ENCODE assay signal across 8 cellular contexts in genomic region chr19:54364775-54365257, GRCh38. TPM values are rescaled to one million over a fixed set of nuclear protein-coding genes. Genes with fewer than 3 reads are reported as not detected.
A peak's percentile ranks its signal among the peaks of the same experiment; 100 is the strongest.
DNase-seq lines count a peak whose midpoint lies in the region; TF ChIP-seq lines count a peak whose summit lies in the region.

Gene LAIR1, minus strand, starts transcription at chr19:54364931. Its CDS starts 127 bp downstream, at chr19:54364804.

- CTCF ChIA-PET in RWPE1 (lab: Yijun Ruan, JAX), result no interaction called here

- POLR2A ChIA-PET in RWPE1 (lab: Yijun Ruan, JAX; ENCODE audit: low non-redundant PET), result no interaction called here

- no peaks in the 10 kb centered on the region for H3K79me2 ChIP-seq in hepatocyte

- peaks cover 4% of the 10 kb centered on the region for H3K27me3 Mint-ChIP-seq in IgD-negative memory B cell

- TF ChIP-seq POLR2A in esophagus muscularis mucosa (IDR thresholded peaks at IDR 0.05; ENCODE audit: low read depth) (peak; percentile 18), thyroid gland (IDR thresholded peaks at IDR 0.05) (no peak)

- no peaks in the 10 kb centered on the region for H3K4me1 ChIP-seq in esophagus muscularis mucosa
- H3K4me1 ChIP-seq in hepatocyte (ENCODE audit: insufficient read depth), result no peaks in the 10 kb centered on the region
- H3K4me1 ChIP-seq in thyroid gland, result no peaks in the 10 kb centered on the region

- H3K4me1 Mint-ChIP-seq in IgD-negative memory B cell, result peaks cover 36 to 48% (median 37%) of the 10 kb centered on the region in 3 donors

- intact Hi-C loops in esophagus muscularis mucosa (cut with DNase I), result no loop called here
- intact Hi-C loops in thyroid gland (cut with DNase I), result no loop called here

- H3K36me3 Mint-ChIP-seq in IgD-negative memory B cell, result peaks cover 4% of the 10 kb centered on the region

- H3K4me3 ChIP-seq in esophagus muscularis mucosa (peak within 1 kb of the TSS; percentile 19 to 45 (median 31)), hepatocyte (no peak within 1 kb of the TSS), thyroid gland (replicated peaks in 1 of 3) (no peak within 1 kb of the TSS)

- H4K20me1 ChIP-seq in hepatocyte (ENCODE audit: insufficient read depth, poor library complexity, severe bottlenecking), result no peaks in the 10 kb centered on the region

- peak within 1 kb of the TSS; percentile 74 to 86 (median 76) for H3K27ac Mint-ChIP-seq in IgD-negative memory B cell

- peak within 1 kb of the TSS in 3 of 4 donors; percentile 48 to 52 (median 49) for H3K27ac ChIP-seq in esophagus muscularis mucosa (replicated peaks in 1 of 4)
- no peak within 1 kb of the TSS for H3K27ac ChIP-seq in RWPE1
- H3K27ac ChIP-seq in hepatocyte, result no peak within 1 kb of the TSS
- no peak within 1 kb of the TSS for H3K27ac ChIP-seq in thyroid gland

- peak within 1 kb of the TSS; percentile 82 to 93 (median 88) for H3K4me3 Mint-ChIP-seq in IgD-negative memory B cell

- TF ChIP-seq CTCF in esophagus muscularis mucosa (IDR thresholded peaks at IDR 0.05) (no peak), RWPE1 (conservative IDR thresholded peaks at IDR 0.05; ENCODE audit: low read depth) (no peak), hepatocyte (IDR thresholded peaks at IDR 0.05; ENCODE audit: poor library complexity) (no peak), thyroid gland (IDR thresholded peaks at IDR 0.05) (no peak)

- WGBS in esophagus muscularis mucosa, result 61% methylated on average over 10 of the region's 13 CpGs
- 81% methylated on average over 13 of the region's 13 CpGs for WGBS in hepatocyte (ENCODE audit: low lambda C conversion rate, missing lambda C conversion rate)
- WGBS in thyroid gland, 2 donors, result 60 to 70% methylated on average over 10 to 13 of the region's 13 CpGs

- DNase-seq in activated CD4-positive, alpha-beta T cell treated with anti-CD3 and anti-CD28 coated beads, Interleukin-2, amount 50 U/mL, for 48 hours, result peak; percentile 62 to 70
- no peak for DNase-seq in esophagus muscularis mucosa (ENCODE audit: extremely low spot score)
- DNase-seq in stimulated activated CD4-positive, alpha-beta T cell treated with anti-CD3 and anti-CD28 coated beads, Interleukin-15, amount 100 ng/mL, for 24 hours, result peak; percentile 73
- no peak for DNase-seq in NCI-H510A treated with DMSO at 0.1 percent for 48 hours (lab: John Stamatoyannopoulos, UW)
- DNase-seq in RWPE1 (ENCODE audit: low spot score), result no peak
- no peak for DNase-seq in hepatocyte (ENCODE audit: low spot score)
- DNase-seq in thyroid gland, result no peak

- H3K4me2 ChIP-seq in hepatocyte, result no peak within 1 kb of the TSS

- H2AFZ ChIP-seq in hepatocyte, result no peak within 1 kb of the TSS

- H3K36me3 ChIP-seq in esophagus muscularis mucosa, result no peaks in the 10 kb centered on the region
- H3K36me3 ChIP-seq in hepatocyte (replicated peaks; ENCODE audit: insufficient read depth, low read depth), result no peaks in the 10 kb centered on the region
- no peaks in the 10 kb centered on the region for H3K36me3 ChIP-seq in thyroid gland

- H3K9me3 Mint-ChIP-seq in IgD-negative memory B cell, result no peaks in the 10 kb centered on the region

- peaks cover 0 to 16% (median 0%) of the 10 kb centered on the region in 4 donors for H3K27me3 ChIP-seq in esophagus muscularis mucosa
- no peaks in the 10 kb centered on the region for H3K27me3 ChIP-seq in hepatocyte
- H3K27me3 ChIP-seq in thyroid gland, result no peaks in the 10 kb centered on the region

- no peaks in the 10 kb centered on the region for H3K9me3 ChIP-seq in esophagus muscularis mucosa
- no peaks in the 10 kb centered on the region for H3K9me3 ChIP-seq in hepatocyte (ENCODE audit: low read depth)
- H3K9me3 ChIP-seq in thyroid gland, result no peaks in the 10 kb centered on the region

- no peaks in the 10 kb centered on the region for H3K9me2 ChIP-seq in hepatocyte (replicated peaks; ENCODE audit: insufficient read depth)

- TF ChIP-seq EP300 in esophagus muscularis mucosa (IDR thresholded peaks at IDR 0.05), result no peak

RNA-seq across cellular contexts. Expression of gene LAIR1, which starts in this region (rescaled TPM):
- 59.1 TPM for polyA plus RNA-seq in IgD-negative memory B cell
- total RNA-seq in esophagus muscularis mucosa, result 10 to 100 TPM in 3 of 4 donors, 1 to 10 TPM in 1; 7.6 to 23.4 (median 13.0) TPM
- total RNA-seq in hepatocyte, result 0.20 and 3.9 TPM in 2 replicates
- 1.8 and 2.2 TPM in 2 replicates for polyA plus RNA-seq in hepatocyte
- 10 to 100 TPM in 2 of 4 donors, 1 to 10 TPM in 2; 3.1 to 14.5 (median 8.7) TPM for total RNA-seq in thyroid gland

Comparison
In these comparisons a context has a peak if more than half of its experiments do, and no peak if none do; other contexts are left out.
1. RNA of gene LAIR1 (polyA plus RNA-seq): 59.1 TPM in IgD-negative memory B cell (single experiment); 1.8 to 2.2 TPM in hepatocyte; every median in the first group is over 10 times any median in the second.
2. DNase-seq: peak in activated CD4-positive, alpha-beta T cell treated with anti-CD3 and anti-CD28 coated beads, Interleukin-2, amount 50 U/mL, for 48 hours (2 of 2) and stimulated activated CD4-positive, alpha-beta T cell treated with anti-CD3 and anti-CD28 coated beads, Interleukin-15, amount 100 ng/mL, for 24 hours (single experiment); none in esophagus muscularis mucosa (single experiment), NCI-H510A treated with DMSO at 0.1 percent for 48 hours (single experiment), RWPE1 (single experiment), hepatocyte (single experiment) and thyroid gland (0 of 2).
3. H3K27ac ChIP-seq: peak in esophagus muscularis mucosa (3 of 4); none in RWPE1 (single experiment), hepatocyte (single experiment) and thyroid gland (0 of 3).
4. H3K4me3 ChIP-seq: peak in esophagus muscularis mucosa (4 of 4); none in hepatocyte (single experiment) and thyroid gland (0 of 3).